ENCODE assay signal across 1 cellular context in the genomic region with DNA sequence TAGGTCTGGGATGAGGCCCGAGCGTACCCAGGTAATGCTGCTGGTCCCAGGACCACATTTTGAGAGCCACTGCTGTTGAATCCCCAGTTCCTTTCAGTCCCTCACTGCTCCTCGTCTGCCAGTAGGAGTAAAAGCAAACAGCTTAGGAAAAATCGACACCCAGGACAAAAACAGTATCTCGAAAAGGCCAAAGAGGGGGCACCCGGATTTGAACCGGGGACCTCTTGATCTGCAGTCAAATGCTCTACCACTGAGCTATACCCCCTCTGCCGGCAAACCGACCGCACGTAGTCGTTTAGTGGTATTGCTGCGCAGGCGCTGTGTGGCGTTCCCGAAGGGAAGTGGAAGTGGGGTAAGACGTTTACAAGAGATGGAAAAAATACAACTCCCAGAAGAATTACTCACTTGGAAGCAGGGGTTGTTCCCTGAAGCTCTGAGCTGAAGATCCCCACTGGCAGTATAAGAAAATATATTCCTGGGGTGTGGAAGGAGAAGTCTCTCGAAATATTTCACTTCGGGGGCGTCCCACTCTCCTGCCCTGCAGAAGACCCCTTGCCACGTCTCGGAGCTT.
TF ChIP-seq lines count a peak whose summit lies in the region.

No MANE protein-coding gene starts in this region.

TF ChIP-seq in endothelial cell of umbilical vein, 7 proteins besides CTCF, POLR2A, EP300 and RAD21:
- no peak for TF ChIP-seq GATA2 (IDR thresholded peaks at IDR 0.05; ENCODE audit: insufficient read depth, insufficient read length, low read depth, low read length)
- TF ChIP-seq, protein P1, sequence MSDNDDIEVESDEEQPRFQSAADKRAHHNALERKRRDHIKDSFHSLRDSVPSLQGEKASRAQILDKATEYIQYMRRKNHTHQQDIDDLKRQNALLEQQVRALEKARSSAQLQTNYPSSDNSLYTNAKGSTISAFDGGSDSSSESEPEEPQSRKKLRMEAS (IDR thresholded peaks at IDR 0.05; ENCODE audit: insufficient read depth, insufficient read length), result no peak
- TF ChIP-seq EZH2 (IDR thresholded peaks at IDR 0.05; ENCODE audit: borderline replicate concordance, low read depth, low read length, severe bottlenecking), result no peak
- TF ChIP-seq MYC (IDR thresholded peaks at IDR 0.05; ENCODE audit: low read depth, low read length), result no peak
- no peak for TF ChIP-seq JUN (IDR thresholded peaks at IDR 0.05; ENCODE audit: borderline replicate concordance, insufficient read depth, insufficient read length, low read depth)
- no peak for TF ChIP-seq FOS (IDR thresholded peaks at IDR 0.05; ENCODE audit: borderline replicate concordance, insufficient read depth, low read length)
- TF ChIP-seq POLR2AphosphoS5 (IDR thresholded peaks at IDR 0.05; ENCODE audit: insufficient read depth, low read depth, low read length), result no peak
